In the genomic region with DNA sequence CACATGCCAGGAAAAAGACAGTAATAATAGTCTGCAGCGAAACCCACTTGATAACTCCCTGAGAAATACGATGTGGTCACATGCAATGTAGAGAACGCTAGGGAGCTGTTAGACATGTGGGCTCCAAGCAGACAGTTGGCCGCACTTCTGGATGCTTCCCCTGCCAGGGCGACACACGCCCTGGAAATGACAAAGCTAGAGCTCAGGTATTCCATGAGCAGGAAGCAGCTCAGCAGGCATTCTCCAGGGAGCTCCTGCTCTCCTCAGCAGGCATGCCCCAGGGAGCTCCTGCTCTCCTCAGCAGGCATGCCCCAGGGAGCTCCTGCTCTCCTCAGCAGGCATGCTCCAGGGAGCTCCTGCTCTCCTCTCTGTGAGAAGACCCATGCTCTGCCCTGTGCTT, we compare ENCODE assay signal across 18 cellular contexts.
"Had no signal": no experiment of that assay in that cellular context is flagged by ENCODE, and none has a peak within 500 bp of the region (broad histone marks: within the 10 kb centered on the region; RNA-seq: fewer than 3 reads in every experiment).

No MANE protein-coding gene starts in this region.

- H3K9me3 ChIP-seq: heart left ventricle, pancreas had no signal

- DNase-seq: activated CD4-positive, alpha-beta memory T cell treated with anti-CD3 and anti-CD28 coated beads, Interleukin-2, amount 10 ng/mL, durations not matched to agents 7 days and 5 days; activated CD4-positive, alpha-beta T cell treated with anti-CD3 and anti-CD28 coated beads for 1 hour; activated gamma-delta T cell; activated T-cell treated with anti-CD3 and anti-CD28 coated beads, Interleukin-2, amount 50 U/mL, for 48 hours; brain microvascular endothelial cell; foreskin melanocyte; heart left ventricle; islet precursor cell; mesenchymal stem cell; pancreas; retina; small intestine; T-helper 9 cell; trophoblast cell had no signal

- H3K9me3 Mint-ChIP-seq: activated CD4-positive, alpha-beta memory T cell treated with anti-CD3 and anti-CD28 coated beads, Interleukin-2, amount 10 ng/mL, durations not matched to agents 7 days and 5 days; neural crest cell; stimulated activated effector memory CD8-positive, alpha-beta T cell treated with anti-CD3 and anti-CD28 coated beads, Interleukin-12 subunit alpha, Interleukin-12 subunit beta, amount 100 ng/mL, for 72 hours had no signal

- H3K27ac ChIP-seq: brain microvascular endothelial cell, heart left ventricle, pancreas had no signal

- H3K27ac Mint-ChIP-seq: activated naive CD8-positive, alpha-beta T cell; stimulated activated effector memory CD8-positive, alpha-beta T cell treated with anti-CD3 and anti-CD28 coated beads, Interleukin-12 subunit alpha, Interleukin-12 subunit beta, amount 100 ng/mL, for 72 hours had no signal

- H3K27me3 ChIP-seq: brain microvascular endothelial cell, heart left ventricle, pancreas had no signal

- H3K4me1 Mint-ChIP-seq: activated CD4-positive, alpha-beta memory T cell treated with anti-CD3 and anti-CD28 coated beads, Interleukin-2, amount 10 ng/mL, durations not matched to agents 7 days and 5 days; stimulated activated effector memory CD8-positive, alpha-beta T cell treated with anti-CD3 and anti-CD28 coated beads, Interleukin-12 subunit alpha, Interleukin-12 subunit beta, amount 100 ng/mL, for 72 hours had no signal

- H3K36me3 ChIP-seq: brain microvascular endothelial cell, heart left ventricle, pancreas had no signal

- H3K36me3 Mint-ChIP-seq: activated naive CD8-positive, alpha-beta T cell; stimulated activated effector memory CD8-positive, alpha-beta T cell treated with anti-CD3 and anti-CD28 coated beads, Interleukin-12 subunit alpha, Interleukin-12 subunit beta, amount 100 ng/mL, for 72 hours had no signal

- H3K4me3 ChIP-seq: heart left ventricle, pancreas had no signal

- H3K4me3 Mint-ChIP-seq: activated CD4-positive, alpha-beta memory T cell treated with anti-CD3 and anti-CD28 coated beads, Interleukin-2, amount 10 ng/mL, durations not matched to agents 7 days and 5 days; activated naive CD8-positive, alpha-beta T cell; neural crest cell; stimulated activated effector memory CD8-positive, alpha-beta T cell treated with anti-CD3 and anti-CD28 coated beads, Interleukin-12 subunit alpha, Interleukin-12 subunit beta, amount 100 ng/mL, for 72 hours had no signal

- ATAC-seq: heart left ventricle; left lobe of liver; pancreas; stimulated activated effector memory CD8-positive, alpha-beta T cell treated with anti-CD3 and anti-CD28 coated beads, Interleukin-12 subunit alpha, Interleukin-12 subunit beta, amount 100 ng/mL, for 72 hours had no signal

- H3K27me3 Mint-ChIP-seq: activated CD4-positive, alpha-beta memory T cell treated with anti-CD3 and anti-CD28 coated beads, Interleukin-2, amount 10 ng/mL, durations not matched to agents 7 days and 5 days; activated naive CD8-positive, alpha-beta T cell had no signal

- H3K4me1 ChIP-seq: pancreas had no signal
